ENCODE assay signal across 8 cellular contexts in the genomic region with DNA sequence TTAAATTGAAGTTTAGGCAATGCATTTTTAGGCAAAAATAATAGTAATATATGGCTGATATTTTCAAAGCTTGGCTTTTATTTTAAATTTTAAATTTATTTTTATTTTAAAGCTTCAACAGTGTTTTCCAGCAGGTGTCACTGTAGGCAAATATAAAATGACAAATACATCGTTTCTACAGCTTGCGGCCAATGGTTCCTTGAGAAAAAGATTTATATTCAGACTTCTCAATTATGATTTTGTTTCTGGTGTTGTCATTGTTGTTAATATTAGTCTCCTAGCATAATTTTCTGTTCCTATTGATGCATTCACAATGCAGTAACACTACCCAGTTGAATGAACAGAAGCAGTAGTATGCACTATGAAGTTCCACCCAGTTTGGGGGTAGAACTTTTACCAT.
DNase-seq lines count a peak whose midpoint lies in the region; ATAC-seq and TF ChIP-seq lines count a peak whose summit lies in the region.

No MANE protein-coding gene starts in this region.

- H3K27me3 Mint-ChIP-seq in brain (no peaks in the 10 kb centered on the region), nephron (ENCODE audit: low read depth) (peaks cover 3% of the 10 kb centered on the region), natural killer cell (ENCODE audit: low read depth in 2 of 2) (no peaks in the 10 kb centered on the region)

- H3K4me3 Mint-ChIP-seq in brain (peak overlapping the region in 1 of 5 experiments; percentile 55), nephron (no peak overlapping the region), natural killer cell (no peak overlapping the region)

- no peak overlapping the region for H3K27ac Mint-ChIP-seq in brain
- no peak overlapping the region for H3K27ac Mint-ChIP-seq in nephron
- no peak overlapping the region for H3K27ac Mint-ChIP-seq in natural killer cell

- H3K4me1 Mint-ChIP-seq in brain: peaks cover 24% of the 10 kb centered on the region
- H3K4me1 Mint-ChIP-seq in nephron: no peaks in the 10 kb centered on the region
- H3K4me1 Mint-ChIP-seq in natural killer cell: no peaks in the 10 kb centered on the region

- intact Hi-C loops in natural killer cell (cut with micrococcal nuclease): no loop called here

- H3K36me3 Mint-ChIP-seq in brain (peaks cover 6% of the 10 kb centered on the region), nephron (ENCODE audit: low read depth) (no peaks in the 10 kb centered on the region), natural killer cell (no peaks in the 10 kb centered on the region)

- ATAC-seq in GM21529 (IDR thresholded peaks at IDR 0.05; ENCODE audit: unreplicated experiment) (no peak), GM21381 (IDR thresholded peaks at IDR 0.05; ENCODE audit: unreplicated experiment) (no peak), natural killer cell (no peak)

- TF ChIP-seq CTCF in GM12873 (IDR thresholded peaks at IDR 0.05; ENCODE audit: insufficient read depth, low read depth, low read length, missing control alignments) (peak; percentile 22), brain (conservative IDR thresholded peaks at IDR 0.05) (peak; percentile 72 to 81), nephron (IDR thresholded peaks at IDR 0.05; ENCODE audit: unreplicated experiment in 3 of 3) (peak; percentile 43 to 69 (median 49)), natural killer cell (IDR thresholded peaks at IDR 0.05) (no peak)

- DNase-seq in NCI-H2029 treated with DMSO at 0.1 percent for 48 hours (lab: John Stamatoyannopoulos, UW): peak; percentile 11
- no peak for DNase-seq in T-helper 9 cell
- DNase-seq in natural killer cell: no peak

- H3K9me3 Mint-ChIP-seq in brain (no peaks in the 10 kb centered on the region), nephron (no peaks in the 10 kb centered on the region), natural killer cell (peaks cover 0 to 4% of the 10 kb centered on the region in 2 donors)
